Comparison of ENCODE assay signal across 24 cellular contexts in genomic region chr3:18372786-18373405, GRCh38. TPM values are rescaled to one million over a fixed set of nuclear protein-coding genes. Genes with fewer than 3 reads are reported as not detected.
A peak's percentile ranks its signal among the peaks of the same experiment; 100 is the strongest.
DNase-seq lines count a peak whose midpoint lies in the region; ATAC-seq lines count a peak whose summit lies in the region.
"Had no signal": no experiment of that assay in that cellular context is flagged by ENCODE, and none has a peak within 500 bp of the region (broad histone marks: within the 10 kb centered on the region; RNA-seq: fewer than 3 reads in every experiment).

No MANE protein-coding gene starts in this region.

- intact Hi-C loops in activated T-helper 2 cell treated with anti-CD3 and anti-CD28 coated beads, Interferon-gamma antibody, Interleukin-2, Interleukin-4, amounts not matched to agents 10 μg/mL and 5 μg/mL and 100 μg/mL, durations not matched to agents 14 hours and 24 hours and 36 hours (cut with micrococcal nuclease): loop anchor here (2.0 kb wide), 1 partner anchor 14 kb away; no protein-coding TSS in a partner anchor

- no peak overlapping the region for H3K4me2 ChIP-seq in GM23248 (ENCODE audit: unreplicated experiment)

- POLR2A ChIA-PET in activated CD4-positive, alpha-beta T cell treated with anti-CD3 and anti-CD28 coated beads, Interleukin-2, amount 10 ng/mL, durations not matched to agents 7 days and 5 days (lab: Charles Lee): no interaction called here

- 81 to 86% methylated on average over 4 of the region's 4 CpGs for WGBS in GM23248 (ENCODE audit: low coverage in 1 of 2, low lambda C conversion rate in 2 of 2, missing lambda C conversion rate in 2 of 2), 2 experiments

- H3K79me2 ChIP-seq in GM23248 (ENCODE audit: insufficient read depth): no peaks in the 10 kb centered on the region

- in situ Hi-C loops in GM23248 (cut with MboI): no loop called here

- peak overlapping the region; percentile 50 for H3K4me3 Mint-ChIP-seq in activated CD4-positive, alpha-beta T cell treated with anti-CD3 and anti-CD28 coated beads, Interleukin-2, amount 10 ng/mL, durations not matched to agents 7 days and 5 days
- peak overlapping the region; percentile 20 for H3K4me3 Mint-ChIP-seq in activated T-helper 2 cell treated with anti-CD3 and anti-CD28 coated beads, Interferon-gamma antibody, Interleukin-2, Interleukin-4, amounts not matched to agents 10 μg/mL and 5 μg/mL and 100 μg/mL, durations not matched to agents 14 hours and 24 hours and 36 hours (ENCODE audit: low read depth)
- H3K4me3 Mint-ChIP-seq in natural killer cell treated with Interleukin-12 subunit alpha and Interleukin-12 subunit beta and Interleukin-15 and Interleukin-18, amount 100 ng/mL, for 72 hours: peak overlapping the region; percentile 63
- H3K4me3 Mint-ChIP-seq: B cell, HFFc6 had no signal

- no peaks in the 10 kb centered on the region for H3K27me3 ChIP-seq in GM23248 (replicated peaks; ENCODE audit: insufficient read depth)
- H3K27me3 ChIP-seq: cardiac muscle cell, right atrium auricular region had no signal

- H3K36me3 Mint-ChIP-seq in activated CD4-positive, alpha-beta T cell treated with anti-CD3 and anti-CD28 coated beads, Interleukin-2, amount 10 ng/mL, durations not matched to agents 7 days and 5 days (ENCODE audit: low read depth): peaks cover 91% of the 10 kb centered on the region
- H3K36me3 Mint-ChIP-seq in activated T-helper 2 cell treated with anti-CD3 and anti-CD28 coated beads, Interferon-gamma antibody, Interleukin-2, Interleukin-4, amounts not matched to agents 10 μg/mL and 5 μg/mL and 100 μg/mL, durations not matched to agents 14 hours and 24 hours and 36 hours (ENCODE audit: low read depth): peaks cover 97% of the 10 kb centered on the region
- H3K36me3 Mint-ChIP-seq in natural killer cell treated with Interleukin-12 subunit alpha and Interleukin-12 subunit beta and Interleukin-15 and Interleukin-18, amount 100 ng/mL, for 72 hours: peaks cover 79% of the 10 kb centered on the region

- DNase-seq in activated CD4-positive, alpha-beta T cell treated with anti-CD3 and anti-CD28 coated beads, Interleukin-2, amount 10 ng/mL, durations not matched to agents 7 days and 5 days: peak; percentile 59
- DNase-seq in activated CD4-positive, alpha-beta T cell treated with anti-CD3 and anti-CD28 coated beads for 48 hours: no peak
- peak; percentile 20 for DNase-seq in activated T-helper 2 cell treated with anti-CD3 and anti-CD28 coated beads, Interferon-gamma antibody, Interleukin-2, Interleukin-4, amounts not matched to agents 10 μg/mL and 5 μg/mL and 100 μg/mL, durations not matched to agents 14 hours and 24 hours and 36 hours (ENCODE audit: low spot score)
- DNase-seq in natural killer cell treated with Interleukin-12 subunit alpha and Interleukin-12 subunit beta and Interleukin-15 and Interleukin-18, amount 100 ng/mL, for 72 hours (ENCODE audit: low spot score): peak; percentile 64
- DNase-seq in mucosa of gallbladder (ENCODE audit: low spot score) (no peak), LoVo (ENCODE audit: low spot score) (no peak), GM23248 (no peak)
- DNase-seq: activated CD4-positive, alpha-beta T cell treated with anti-CD3 and anti-CD28 coated beads for 4 hours; dermis blood vessel endothelial cell; EL; head of caudate nucleus; HFFc6; Kasumi-1; left cardiac atrium; NCI-H1092; NCI-H187 treated with DMSO at 0.1 percent for 48 hours; NCI-H226; NCI-H774; SHP77; stimulated activated CD4-positive, alpha-beta T cell treated with anti-CD3 and anti-CD28 coated beads, Interleukin-4, amount 100 ng/mL, for 4 hours had no signal

- H3K27ac Mint-ChIP-seq in activated CD4-positive, alpha-beta T cell treated with anti-CD3 and anti-CD28 coated beads, Interleukin-2, amount 10 ng/mL, durations not matched to agents 7 days and 5 days: peak overlapping the region; percentile 91
- peak overlapping the region; percentile 70 for H3K27ac Mint-ChIP-seq in activated T-helper 2 cell treated with anti-CD3 and anti-CD28 coated beads, Interferon-gamma antibody, Interleukin-2, Interleukin-4, amounts not matched to agents 10 μg/mL and 5 μg/mL and 100 μg/mL, durations not matched to agents 14 hours and 24 hours and 36 hours
- peak overlapping the region; percentile 51 to 73 for H3K27ac Mint-ChIP-seq in natural killer cell treated with Interleukin-12 subunit alpha and Interleukin-12 subunit beta and Interleukin-15 and Interleukin-18, amount 100 ng/mL, for 72 hours
- H3K27ac Mint-ChIP-seq: B cell, HFFc6 had no signal

- H3K9me3 ChIP-seq in KOPT-K1 (ENCODE audit: insufficient read depth, low read length, poor library complexity, severe bottlenecking) (no peaks in the 10 kb centered on the region), GM23248 (ENCODE audit: low read depth) (no peaks in the 10 kb centered on the region)
- H3K9me3 ChIP-seq: right atrium auricular region had no signal

- H3K4me1 Mint-ChIP-seq in activated CD4-positive, alpha-beta T cell treated with anti-CD3 and anti-CD28 coated beads, Interleukin-2, amount 10 ng/mL, durations not matched to agents 7 days and 5 days: peaks cover 90% of the 10 kb centered on the region
- H3K4me1 Mint-ChIP-seq in activated T-helper 2 cell treated with anti-CD3 and anti-CD28 coated beads, Interferon-gamma antibody, Interleukin-2, Interleukin-4, amounts not matched to agents 10 μg/mL and 5 μg/mL and 100 μg/mL, durations not matched to agents 14 hours and 24 hours and 36 hours (ENCODE audit: low read depth): peaks cover 81% of the 10 kb centered on the region
- peaks cover 61 to 76% of the 10 kb centered on the region in 2 donors for H3K4me1 Mint-ChIP-seq in natural killer cell treated with Interleukin-12 subunit alpha and Interleukin-12 subunit beta and Interleukin-15 and Interleukin-18, amount 100 ng/mL, for 72 hours (ENCODE audit: low read depth in 2 of 2)

- H3K27me3 Mint-ChIP-seq in activated CD4-positive, alpha-beta T cell treated with anti-CD3 and anti-CD28 coated beads, Interleukin-2, amount 10 ng/mL, durations not matched to agents 7 days and 5 days: no peaks in the 10 kb centered on the region
- no peaks in the 10 kb centered on the region for H3K27me3 Mint-ChIP-seq in activated T-helper 2 cell treated with anti-CD3 and anti-CD28 coated beads, Interferon-gamma antibody, Interleukin-2, Interleukin-4, amounts not matched to agents 10 μg/mL and 5 μg/mL and 100 μg/mL, durations not matched to agents 14 hours and 24 hours and 36 hours (ENCODE audit: low read depth)
- no peaks in the 10 kb centered on the region for H3K27me3 Mint-ChIP-seq in natural killer cell treated with Interleukin-12 subunit alpha and Interleukin-12 subunit beta and Interleukin-15 and Interleukin-18, amount 100 ng/mL, for 72 hours
- H3K27me3 Mint-ChIP-seq: B cell had no signal

- no peaks in the 10 kb centered on the region for H3K9me3 Mint-ChIP-seq in activated CD4-positive, alpha-beta T cell treated with anti-CD3 and anti-CD28 coated beads, Interleukin-2, amount 10 ng/mL, durations not matched to agents 7 days and 5 days
- H3K9me3 Mint-ChIP-seq in activated T-helper 2 cell treated with anti-CD3 and anti-CD28 coated beads, Interferon-gamma antibody, Interleukin-2, Interleukin-4, amounts not matched to agents 10 μg/mL and 5 μg/mL and 100 μg/mL, durations not matched to agents 14 hours and 24 hours and 36 hours: no peaks in the 10 kb centered on the region
- no peaks in the 10 kb centered on the region for H3K9me3 Mint-ChIP-seq in natural killer cell treated with Interleukin-12 subunit alpha and Interleukin-12 subunit beta and Interleukin-15 and Interleukin-18, amount 100 ng/mL, for 72 hours
- H3K9me3 Mint-ChIP-seq: HFFc6 had no signal

- CTCF ChIA-PET in activated CD4-positive, alpha-beta T cell treated with anti-CD3 and anti-CD28 coated beads, Interleukin-2, amount 10 ng/mL, durations not matched to agents 7 days and 5 days (lab: Charles Lee): interaction anchor here (1.0 to 1.6 kb wide), 2 partner anchors 13 to 24 kb away, joined by 4 to 5 read pairs; no protein-coding TSS in a partner anchor

- peak; percentile 70 to 79 for ATAC-seq in natural killer cell treated with Interleukin-12 subunit alpha and Interleukin-12 subunit beta and Interleukin-15 and Interleukin-18, amount 100 ng/mL, for 72 hours
- ATAC-seq: left cardiac atrium had no signal

- no peaks in the 10 kb centered on the region for H3K9me2 ChIP-seq in GM23248 (ENCODE audit: insufficient read depth)

- H3K36me3 ChIP-seq in KOPT-K1 (ENCODE audit: insufficient read depth, low read length): peaks cover 26% of the 10 kb centered on the region
- peaks cover 6% of the 10 kb centered on the region; the same call in 1 of the 2 replicates for H3K36me3 ChIP-seq in GM23248 (ENCODE audit: low read depth)

- H3K9ac ChIP-seq in GM23248: no peak overlapping the region

- no peaks in the 10 kb centered on the region for H4K20me1 ChIP-seq in GM23248 (ENCODE audit: insufficient read depth)

- H3K4me3 ChIP-seq in GM23248: no peak overlapping the region
- H3K4me3 ChIP-seq: cardiac muscle cell, right atrium auricular region had no signal

- H3K27ac ChIP-seq in KOPT-K1 (ENCODE audit: low read depth, low read length, poor library complexity, severe bottlenecking) (peak overlapping the region; percentile 90), GM23248 (no peak overlapping the region)
- H3K27ac ChIP-seq: cardiac muscle cell, right atrium auricular region had no signal

- no peak overlapping the region for H2AFZ ChIP-seq in GM23248

- no peaks in the 10 kb centered on the region for H3K4me1 ChIP-seq in GM23248 (ENCODE audit: insufficient read depth)
- H3K4me1 ChIP-seq: right atrium auricular region had no signal

- no peaks in the 10 kb centered on the region for H3F3A ChIP-seq in GM23248 (ENCODE audit: insufficient read depth)

RNA-seq across cellular contexts. Expression of gene SATB1, which starts 52.2 kb away (rescaled TPM):
- 100 to 1,000 TPM; 323 to 357 TPM for total RNA-seq in activated CD4-positive, alpha-beta T cell treated with anti-CD3 and anti-CD28 coated beads, Interleukin-2, amount 10 ng/mL, durations not matched to agents 7 days and 5 days
- total RNA-seq in activated T-helper 2 cell treated with anti-CD3 and anti-CD28 coated beads, Interferon-gamma antibody, Interleukin-2, Interleukin-4, amounts not matched to agents 10 μg/mL and 5 μg/mL and 100 μg/mL, durations not matched to agents 14 hours and 24 hours and 36 hours: 831 and 866 TPM in 2 replicates
- 100 to 1,000 TPM; 401 to 512 TPM for total RNA-seq in natural killer cell treated with Interleukin-12 subunit alpha and Interleukin-12 subunit beta and Interleukin-15 and Interleukin-18, amount 100 ng/mL, for 72 hours
- total RNA-seq in mucosa of gallbladder: 39.9 TPM
- total RNA-seq in GM23248 (2014; rRNA removed; shearing (Covaris generic)): 12.0 and 31.4 TPM in 2 replicates
- 5.5 and 5.7 TPM in 2 replicates for polyA plus RNA-seq in GM23248 (2016; fragmentation: Nextera tagmentation; extraction: Ambion mirVana)

Comparison
In these comparisons a context has a peak if more than half of its experiments do, and no peak if none do; other contexts are left out.
1. DNase-seq: peak in activated CD4-positive, alpha-beta T cell treated with anti-CD3 and anti-CD28 coated beads, Interleukin-2, amount 10 ng/mL, durations not matched to agents 7 days and 5 days (single experiment), activated T-helper 2 cell treated with anti-CD3 and anti-CD28 coated beads, Interferon-gamma antibody, Interleukin-2, Interleukin-4, amounts not matched to agents 10 μg/mL and 5 μg/mL and 100 μg/mL, durations not matched to agents 14 hours and 24 hours and 36 hours (single experiment) and natural killer cell treated with Interleukin-12 subunit alpha and Interleukin-12 subunit beta and Interleukin-15 and Interleukin-18, amount 100 ng/mL, for 72 hours (single experiment); none in activated CD4-positive, alpha-beta T cell treated with anti-CD3 and anti-CD28 coated beads for 48 hours (single experiment), mucosa of gallbladder (single experiment), LoVo (single experiment) and GM23248 (single experiment).
2. Peak in every context shown above with its lines, with median percentiles within 50 percentile points of each other: H3K27ac Mint-ChIP-seq and H3K4me3 Mint-ChIP-seq.